In the genomic region with DNA sequence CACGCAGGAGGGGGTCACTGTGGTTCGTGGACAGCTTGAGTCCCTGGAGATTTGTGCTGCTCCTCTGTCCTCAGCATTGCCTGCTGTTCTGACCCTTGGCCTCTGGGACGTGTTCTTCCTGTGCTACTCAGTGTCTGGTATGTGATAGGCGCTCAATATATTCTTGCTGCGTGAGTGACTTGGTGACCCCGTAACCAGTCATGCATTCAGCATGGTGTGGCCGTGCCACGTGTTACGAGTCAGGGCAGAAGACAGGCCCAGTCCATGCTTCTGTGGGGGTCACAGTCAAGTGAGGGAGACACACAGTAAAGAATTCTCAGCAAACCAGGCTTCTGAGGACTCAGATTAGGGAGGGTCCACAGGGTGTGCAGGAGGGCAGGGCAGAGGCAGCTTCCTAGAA, we compare ENCODE assay signal across 1 cellular context.
TF ChIP-seq lines count a peak whose summit lies in the region.

No MANE protein-coding gene starts in this region.

TF ChIP-seq in GM23338, 12 proteins besides CTCF, POLR2A, EP300 and RAD21 (continued from another document):
- TF ChIP-seq, protein P1, sequence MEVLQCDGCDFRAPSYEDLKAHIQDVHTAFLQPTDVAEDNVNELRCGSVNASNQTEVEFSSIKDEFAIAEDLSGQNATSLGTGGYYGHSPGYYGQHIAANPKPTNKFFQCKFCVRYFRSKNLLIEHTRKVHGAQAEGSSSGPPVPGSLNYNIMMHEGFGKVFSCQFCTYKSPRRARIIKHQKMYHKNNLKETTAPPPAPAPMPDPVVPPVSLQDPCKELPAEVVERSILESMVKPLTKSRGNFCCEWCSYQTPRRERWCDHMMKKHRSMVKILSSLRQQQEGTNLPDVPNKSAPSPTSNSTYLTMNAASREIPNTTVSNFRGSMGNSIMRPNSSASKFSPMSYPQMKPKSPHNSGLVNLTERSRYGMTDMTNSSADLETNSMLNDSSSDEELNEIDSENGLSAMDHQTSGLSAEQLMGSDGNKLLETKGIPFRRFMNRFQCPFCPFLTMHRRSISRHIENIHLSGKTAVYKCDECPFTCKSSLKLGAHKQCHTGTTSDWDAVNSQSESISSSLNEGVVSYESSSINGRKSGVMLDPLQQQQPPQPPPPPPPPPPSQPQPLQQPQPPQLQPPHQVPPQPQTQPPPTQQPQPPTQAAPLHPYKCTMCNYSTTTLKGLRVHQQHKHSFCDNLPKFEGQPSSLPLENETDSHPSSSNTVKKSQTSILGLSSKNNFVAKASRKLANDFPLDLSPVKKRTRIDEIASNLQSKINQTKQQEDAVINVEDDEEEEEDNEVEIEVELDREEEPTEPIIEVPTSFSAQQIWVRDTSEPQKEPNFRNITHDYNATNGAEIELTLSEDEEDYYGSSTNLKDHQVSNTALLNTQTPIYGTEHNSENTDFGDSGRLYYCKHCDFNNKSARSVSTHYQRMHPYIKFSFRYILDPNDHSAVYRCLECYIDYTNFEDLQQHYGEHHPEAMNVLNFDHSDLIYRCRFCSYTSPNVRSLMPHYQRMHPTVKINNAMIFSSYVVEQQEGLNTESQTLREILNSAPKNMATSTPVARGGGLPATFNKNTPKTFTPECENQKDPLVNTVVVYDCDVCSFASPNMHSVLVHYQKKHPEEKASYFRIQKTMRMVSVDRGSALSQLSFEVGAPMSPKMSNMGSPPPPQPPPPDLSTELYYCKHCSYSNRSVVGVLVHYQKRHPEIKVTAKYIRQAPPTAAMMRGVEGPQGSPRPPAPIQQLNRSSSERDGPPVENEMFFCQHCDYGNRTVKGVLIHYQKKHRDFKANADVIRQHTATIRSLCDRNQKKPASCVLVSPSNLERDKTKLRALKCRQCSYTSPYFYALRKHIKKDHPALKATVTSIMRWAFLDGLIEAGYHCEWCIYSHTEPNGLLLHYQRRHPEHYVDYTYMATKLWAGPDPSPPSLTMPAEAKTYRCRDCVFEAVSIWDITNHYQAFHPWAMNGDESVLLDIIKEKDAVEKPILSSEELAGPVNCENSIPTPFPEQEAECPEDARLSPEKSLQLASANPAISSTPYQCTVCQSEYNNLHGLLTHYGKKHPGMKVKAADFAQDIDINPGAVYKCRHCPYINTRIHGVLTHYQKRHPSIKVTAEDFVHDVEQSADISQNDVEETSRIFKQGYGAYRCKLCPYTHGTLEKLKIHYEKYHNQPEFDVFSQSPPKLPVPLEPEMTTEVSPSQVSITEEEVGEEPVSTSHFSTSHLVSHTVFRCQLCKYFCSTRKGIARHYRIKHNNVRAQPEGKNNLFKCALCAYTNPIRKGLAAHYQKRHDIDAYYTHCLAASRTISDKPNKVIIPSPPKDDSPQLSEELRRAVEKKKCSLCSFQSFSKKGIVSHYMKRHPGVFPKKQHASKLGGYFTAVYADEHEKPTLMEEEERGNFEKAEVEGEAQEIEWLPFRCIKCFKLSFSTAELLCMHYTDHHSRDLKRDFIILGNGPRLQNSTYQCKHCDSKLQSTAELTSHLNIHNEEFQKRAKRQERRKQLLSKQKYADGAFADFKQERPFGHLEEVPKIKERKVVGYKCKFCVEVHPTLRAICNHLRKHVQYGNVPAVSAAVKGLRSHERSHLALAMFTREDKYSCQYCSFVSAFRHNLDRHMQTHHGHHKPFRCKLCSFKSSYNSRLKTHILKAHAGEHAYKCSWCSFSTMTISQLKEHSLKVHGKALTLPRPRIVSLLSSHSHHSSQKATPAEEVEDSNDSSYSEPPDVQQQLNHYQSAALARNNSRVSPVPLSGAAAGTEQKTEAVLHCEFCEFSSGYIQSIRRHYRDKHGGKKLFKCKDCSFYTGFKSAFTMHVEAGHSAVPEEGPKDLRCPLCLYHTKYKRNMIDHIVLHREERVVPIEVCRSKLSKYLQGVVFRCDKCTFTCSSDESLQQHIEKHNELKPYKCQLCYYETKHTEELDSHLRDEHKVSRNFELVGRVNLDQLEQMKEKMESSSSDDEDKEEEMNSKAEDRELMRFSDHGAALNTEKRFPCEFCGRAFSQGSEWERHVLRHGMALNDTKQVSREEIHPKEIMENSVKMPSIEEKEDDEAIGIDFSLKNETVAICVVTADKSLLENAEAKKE (CRISPR knock-in tag; IDR thresholded peaks at IDR 0.05), result no peak
